ENCODE assay signal across 8 cellular contexts in the genomic region with DNA sequence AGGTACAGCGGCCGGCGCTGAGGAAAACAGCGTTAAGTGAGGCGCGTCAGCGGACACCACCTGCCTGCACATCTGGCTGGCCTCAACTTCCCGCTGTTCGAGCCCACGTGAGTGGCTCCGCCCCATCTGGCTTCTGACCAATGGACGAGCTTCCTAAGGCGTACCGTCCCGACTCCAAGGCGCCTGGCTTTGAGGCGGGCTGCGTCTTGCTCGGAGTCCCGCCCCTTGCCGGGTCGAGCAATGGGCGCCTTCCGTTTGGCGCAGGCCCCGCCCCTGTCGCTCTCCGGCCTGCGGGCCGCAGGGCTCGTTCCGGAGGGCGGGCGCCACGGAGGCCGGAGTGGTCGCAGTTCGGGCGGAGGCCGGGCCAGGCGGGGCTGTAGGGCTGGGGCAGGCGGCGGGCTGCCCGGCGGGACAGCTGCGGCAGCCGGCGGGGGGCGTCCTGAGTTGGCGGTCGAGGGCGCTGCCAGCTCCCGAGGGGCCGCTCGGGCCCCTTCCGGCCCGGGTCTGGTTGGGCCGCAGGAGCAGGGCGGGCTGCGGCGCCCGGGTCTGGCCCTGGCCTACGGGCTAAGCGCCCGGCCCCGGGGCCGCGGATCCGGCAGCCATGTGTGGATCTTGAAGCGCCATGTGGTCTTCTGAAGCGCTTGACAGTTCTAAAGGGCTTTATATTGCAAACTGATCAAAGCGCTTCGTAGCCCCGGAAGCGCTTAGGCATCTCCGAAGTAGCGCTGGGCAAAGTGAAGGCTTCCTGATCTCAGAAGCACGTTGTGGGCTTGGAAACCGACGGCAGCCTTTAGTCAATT. TPM values are rescaled to one million over a fixed set of nuclear protein-coding genes. Genes with fewer than 3 reads are reported as not detected.
A peak's percentile ranks its signal among the peaks of the same experiment; 100 is the strongest.
DNase-seq lines count a peak whose midpoint lies in the region; ATAC-seq and TF ChIP-seq lines count a peak whose summit lies in the region.

A gene with protein sequence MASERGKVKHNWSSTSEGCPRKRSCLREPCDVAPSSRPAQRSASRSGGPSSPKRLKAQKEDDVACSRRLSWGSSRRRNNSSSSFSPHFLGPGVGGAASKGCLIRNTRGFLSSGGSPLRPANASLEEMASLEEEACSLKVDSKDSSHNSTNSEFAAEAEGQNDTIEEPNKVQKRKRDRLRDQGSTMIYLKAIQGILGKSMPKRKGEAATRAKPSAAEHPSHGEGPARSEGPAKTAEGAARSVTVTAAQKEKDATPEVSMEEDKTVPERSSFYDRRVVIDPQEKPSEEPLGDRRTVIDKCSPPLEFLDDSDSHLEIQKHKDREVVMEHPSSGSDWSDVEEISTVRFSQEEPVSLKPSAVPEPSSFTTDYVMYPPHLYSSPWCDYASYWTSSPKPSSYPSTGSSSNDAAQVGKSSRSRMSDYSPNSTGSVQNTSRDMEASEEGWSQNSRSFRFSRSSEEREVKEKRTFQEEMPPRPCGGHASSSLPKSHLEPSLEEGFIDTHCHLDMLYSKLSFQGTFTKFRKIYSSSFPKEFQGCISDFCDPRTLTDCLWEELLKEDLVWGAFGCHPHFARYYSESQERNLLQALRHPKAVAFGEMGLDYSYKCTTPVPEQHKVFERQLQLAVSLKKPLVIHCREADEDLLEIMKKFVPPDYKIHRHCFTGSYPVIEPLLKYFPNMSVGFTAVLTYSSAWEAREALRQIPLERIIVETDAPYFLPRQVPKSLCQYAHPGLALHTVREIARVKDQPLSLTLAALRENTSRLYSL (plus strand): TSS at position 276 of the 800 bp plus-strand sequence. CDS start 742 bp downstream, outside the sequence.

- peak within 1 kb of the TSS; percentile 90 to 96 (median 92) for H3K27ac Mint-ChIP-seq in CD14-positive monocyte
- H3K27ac Mint-ChIP-seq in activated CD4-positive, alpha-beta T cell treated with anti-CD3 and anti-CD28 coated beads, Interleukin-2, amount 10 ng/mL, durations not matched to agents 7 days and 5 days, result peak within 1 kb of the TSS; percentile 95

- peaks cover 15 to 44% (median 31%) of the 10 kb centered on the region in 7 donors for H3K9me3 Mint-ChIP-seq in CD14-positive monocyte
- H3K9me3 Mint-ChIP-seq in activated CD4-positive, alpha-beta T cell treated with anti-CD3 and anti-CD28 coated beads, Interleukin-2, amount 10 ng/mL, durations not matched to agents 7 days and 5 days, result peaks cover 24% of the 10 kb centered on the region

- no peaks in the 10 kb centered on the region for H3K27me3 Mint-ChIP-seq in CD14-positive monocyte (ENCODE audit: low read depth in 3 of 3)
- no peaks in the 10 kb centered on the region for H3K27me3 Mint-ChIP-seq in activated CD4-positive, alpha-beta T cell treated with anti-CD3 and anti-CD28 coated beads, Interleukin-2, amount 10 ng/mL, durations not matched to agents 7 days and 5 days

- peaks cover 30% of the 10 kb centered on the region for H3K4me1 Mint-ChIP-seq in CD14-positive monocyte
- H3K4me1 Mint-ChIP-seq in activated CD4-positive, alpha-beta T cell treated with anti-CD3 and anti-CD28 coated beads, Interleukin-2, amount 10 ng/mL, durations not matched to agents 7 days and 5 days, result peaks cover 49% of the 10 kb centered on the region

- ATAC-seq in GM19395 (IDR thresholded peaks at IDR 0.05; ENCODE audit: unreplicated experiment) (peak; percentile 95), HG03558 (IDR thresholded peaks at IDR 0.05; ENCODE audit: extremely low read depth, unreplicated experiment) (peak; percentile 87), left lobe of liver (peak; percentile 97)

- CTCF ChIA-PET in activated CD4-positive, alpha-beta T cell treated with anti-CD3 and anti-CD28 coated beads, Interleukin-2, amount 10 ng/mL, durations not matched to agents 7 days and 5 days (lab: Charles Lee), result interaction anchor here (0.7 to 1.7 kb wide), 11 partner anchors 10 to 471 kb away, joined by 3 to 6 read pairs (median 3); no protein-coding TSS in a partner anchor

- DNase-seq in CD14-positive monocyte (ENCODE audit: low spot score), result peak; percentile 94
- DNase-seq in NCI-H748 (lab: John Stamatoyannopoulos, UW; ENCODE audit: unreplicated experiment), result peak; percentile 98
- DNase-seq in activated CD4-positive, alpha-beta T cell treated with anti-CD3 and anti-CD28 coated beads, Interleukin-2, amount 10 ng/mL, durations not matched to agents 7 days and 5 days, result peak; percentile 97
- peak; percentile 95 for DNase-seq in dedifferentiated amniotic fluid mesenchymal stem cell (ENCODE audit: extremely low spot score)
- peak; percentile 97 for DNase-seq in left lobe of liver (ENCODE audit: low spot score)
- peak; percentile 93 to 95 for DNase-seq in stimulated activated CD4-positive, alpha-beta T cell treated with anti-CD3 and anti-CD28 coated beads, Interleukin-2, amount 100 ng/mL, for 24 hours

- H3K4me3 Mint-ChIP-seq in CD14-positive monocyte, result peak within 1 kb of the TSS; percentile 95 to 97
- H3K4me3 Mint-ChIP-seq in activated CD4-positive, alpha-beta T cell treated with anti-CD3 and anti-CD28 coated beads, Interleukin-2, amount 10 ng/mL, durations not matched to agents 7 days and 5 days, result peak within 1 kb of the TSS; percentile 96

- POLR2A ChIA-PET in activated CD4-positive, alpha-beta T cell treated with anti-CD3 and anti-CD28 coated beads, Interleukin-2, amount 10 ng/mL, durations not matched to agents 7 days and 5 days (lab: Charles Lee), result interaction anchor here (0.6 kb wide), 1 partner anchor 104 kb away, joined by 5 read pairs; no protein-coding TSS in a partner anchor

- intact Hi-C loops in CD14-positive monocyte (cut with micrococcal nuclease), result loop anchor here in 1 of 2 donors (5.0 to 10.0 kb wide), 2 partner anchors 86 to 224 kb away; a partner anchor contains a TSS

- TF ChIP-seq CTCF in CD14-positive monocyte (IDR thresholded peaks at IDR 0.05), result no peak

- H3K36me3 Mint-ChIP-seq in CD14-positive monocyte, result peaks cover 31 to 34% of the 10 kb centered on the region in 2 donors
- peaks cover 63% of the 10 kb centered on the region for H3K36me3 Mint-ChIP-seq in activated CD4-positive, alpha-beta T cell treated with anti-CD3 and anti-CD28 coated beads, Interleukin-2, amount 10 ng/mL, durations not matched to agents 7 days and 5 days (ENCODE audit: low read depth)

RNA-seq across cellular contexts. Expression of the gene that starts here (rescaled TPM):
- 1 to 10 TPM; 6.0 TPM for polyA plus RNA-seq in CD14-positive monocyte
- total RNA-seq in activated CD4-positive, alpha-beta T cell treated with anti-CD3 and anti-CD28 coated beads, Interleukin-2, amount 10 ng/mL, durations not matched to agents 7 days and 5 days, result 10 to 100 TPM; 72.3 to 78.4 TPM
- total RNA-seq in left lobe of liver, result 12.9 TPM

Comparison
In these comparisons a context has a peak if more than half of its experiments do, and no peak if none do; other contexts are left out.
1. Peak in every context shown above with its lines: DNase-seq and ATAC-seq.